ENCODE assay signal across 8 cellular contexts in genomic region chr2:102186676-102187190, GRCh38. TPM values are rescaled to one million over a fixed set of nuclear protein-coding genes. Genes with fewer than 3 reads are reported as not detected.
DNase-seq lines count a peak whose midpoint lies in the region; ATAC-seq, FAIRE-seq and TF ChIP-seq lines count a peak whose summit lies in the region.

TSS of gene IL1RL2 (plus strand) at chr2:102187023. CDS start at chr2:102187868, 845 bp downstream.

- no peaks in the 10 kb centered on the region for H3K36me3 ChIP-seq in bronchial epithelial cell (ENCODE audit: control insufficient read depth, insufficient read depth, low read length)

- peak within 1 kb of the TSS; percentile 66 for H3K4me3 Mint-ChIP-seq in memory B cell

- FAIRE-seq in bronchial epithelial cell (lab: Jason Lieb, UNC), result no peak

- peak; percentile 15 for DNase-seq in SW480 (ENCODE audit: low spot score)
- peak; percentile 65 for DNase-seq in bronchial epithelial cell (ENCODE audit: low read depth)
- no peak for DNase-seq in memory B cell (ENCODE audit: low spot score in 2 of 2)
- peak; percentile 20 for DNase-seq in stimulated activated naive CD8-positive, alpha-beta T cell treated with anti-CD3 and anti-CD28 coated beads, Interleukin-15, Interleukin-2, amounts not matched to agents 100 U/mL and 50 U/mL, for 24 hours
- no peak for DNase-seq in middle frontal gyrus (ENCODE audit: extremely low spot score, low spot score)
- no peak for DNase-seq in foreskin melanocyte
- no peak for DNase-seq in SHP77 (lab: John Stamatoyannopoulos, UW)

- H3K4me1 Mint-ChIP-seq in memory B cell, result no peaks in the 10 kb centered on the region

- no peak for TF ChIP-seq CTCF in bronchial epithelial cell (IDR thresholded peaks at IDR 0.05; ENCODE audit: insufficient read depth, low read length, severe bottlenecking)

- no peaks in the 10 kb centered on the region for H3K27me3 ChIP-seq in bronchial epithelial cell (ENCODE audit: control insufficient read depth, insufficient read depth, low read length)

- ATAC-seq in memory B cell (ENCODE audit: low read depth) (no peak), GM18511 (IDR thresholded peaks at IDR 0.05; ENCODE audit: unreplicated experiment) (no peak)
- no peak for ATAC-seq in stimulated activated naive CD8-positive, alpha-beta T cell treated with anti-CD3 and anti-CD28 coated beads, Interleukin-15, Interleukin-2, amounts not matched to agents 100 U/mL and 50 U/mL, for 24 hours

- H3K27me3 Mint-ChIP-seq in memory B cell, result peaks cover 14% of the 10 kb centered on the region

- H3K9me3 Mint-ChIP-seq in memory B cell, result no peaks in the 10 kb centered on the region

- H3K27ac Mint-ChIP-seq in memory B cell, result no peak within 1 kb of the TSS

- H3K36me3 Mint-ChIP-seq in memory B cell, result no peaks in the 10 kb centered on the region

- peak within 1 kb of the TSS; percentile 42 for H3K4me3 ChIP-seq in bronchial epithelial cell (ENCODE audit: low read depth, low read length)

RNA-seq across cellular contexts. Expression of gene IL1RL2, which starts in this region (rescaled TPM):
- total RNA-seq in bronchial epithelial cell, result 1.8 and 2.6 TPM in 2 replicates

Comparison
In these comparisons a context has a peak if more than half of its experiments do, and no peak if none do; other contexts are left out.
1. DNase-seq: peak in SW480 (single experiment), bronchial epithelial cell (single experiment) and stimulated activated naive CD8-positive, alpha-beta T cell treated with anti-CD3 and anti-CD28 coated beads, Interleukin-15, Interleukin-2, amounts not matched to agents 100 U/mL and 50 U/mL, for 24 hours (single experiment); none in memory B cell (0 of 2), middle frontal gyrus (single experiment), foreskin melanocyte (single experiment) and SHP77 (0 of 2).